Comparison of ENCODE assay signal across 11 cellular contexts in genomic region chr17:77602062-77602746, GRCh38.
DNase-seq lines count a peak whose midpoint lies in the region; ATAC-seq and TF ChIP-seq lines count a peak whose summit lies in the region.
"Had no signal": no experiment of that assay in that cellular context is flagged by ENCODE, and none has a peak within 500 bp of the region (broad histone marks: within the 10 kb centered on the region; RNA-seq: fewer than 3 reads in every experiment).

No MANE protein-coding gene starts in this region.

- H3K27ac Mint-ChIP-seq in T-helper 17 cell = peak overlapping the region; percentile 41
- no peak overlapping the region for H3K27ac Mint-ChIP-seq in activated T-helper 2 cell treated with anti-CD3 and anti-CD28 coated beads, Interferon-gamma antibody, Interleukin-2, Interleukin-4, amounts not matched to agents 10 μg/mL and 5 μg/mL and 100 μg/mL, durations not matched to agents 14 hours and 24 hours and 36 hours
- H3K27ac Mint-ChIP-seq: CD4-positive, CD25-positive, alpha-beta regulatory T cell; effector memory CD8-positive, alpha-beta T cell had no signal

- H3K27me3 ChIP-seq in parathyroid adenoma (ENCODE audit: control insufficient read depth, insufficient read depth, low read length) = no peaks in the 10 kb centered on the region

- DNase-seq in AG09309 (ENCODE audit: low read depth) = peak; percentile 68
- no peak for DNase-seq in T-helper 17 cell
- peak; percentile 65 for DNase-seq in fibroblast of villous mesenchyme (ENCODE audit: low read depth)
- no peak for DNase-seq in activated T-helper 2 cell treated with anti-CD3 and anti-CD28 coated beads, Interferon-gamma antibody, Interleukin-2, Interleukin-4, amounts not matched to agents 10 μg/mL and 5 μg/mL and 100 μg/mL, durations not matched to agents 14 hours and 24 hours and 36 hours (ENCODE audit: low spot score)
- no peak for DNase-seq in amniotic stem cell (lab: John Stamatoyannopoulos, UW)
- DNase-seq in NCI-H146 treated with DMSO at 0.1 percent for 48 hours (lab: John Stamatoyannopoulos, UW; ENCODE audit: unreplicated experiment) = no peak
- DNase-seq: CD4-positive, CD25-positive, alpha-beta regulatory T cell; effector memory CD8-positive, alpha-beta T cell; stimulated activated naive CD4-positive, alpha-beta T cell treated with Interleukin-2 at 50 U/mL for 16 hours had no signal

- H3K4me1 ChIP-seq in parathyroid adenoma = no peaks in the 10 kb centered on the region

- intact Hi-C loops in activated T-helper 2 cell treated with anti-CD3 and anti-CD28 coated beads, Interferon-gamma antibody, Interleukin-2, Interleukin-4, amounts not matched to agents 10 μg/mL and 5 μg/mL and 100 μg/mL, durations not matched to agents 14 hours and 24 hours and 36 hours (cut with micrococcal nuclease) = no loop called here

- H3K27me3 Mint-ChIP-seq in T-helper 17 cell = no peaks in the 10 kb centered on the region
- peaks cover 9% of the 10 kb centered on the region for H3K27me3 Mint-ChIP-seq in activated T-helper 2 cell treated with anti-CD3 and anti-CD28 coated beads, Interferon-gamma antibody, Interleukin-2, Interleukin-4, amounts not matched to agents 10 μg/mL and 5 μg/mL and 100 μg/mL, durations not matched to agents 14 hours and 24 hours and 36 hours (ENCODE audit: low read depth)

- no peaks in the 10 kb centered on the region for H3K4me1 Mint-ChIP-seq in T-helper 17 cell
- H3K4me1 Mint-ChIP-seq in activated T-helper 2 cell treated with anti-CD3 and anti-CD28 coated beads, Interferon-gamma antibody, Interleukin-2, Interleukin-4, amounts not matched to agents 10 μg/mL and 5 μg/mL and 100 μg/mL, durations not matched to agents 14 hours and 24 hours and 36 hours (ENCODE audit: low read depth) = no peaks in the 10 kb centered on the region
- H3K4me1 Mint-ChIP-seq: CD4-positive, CD25-positive, alpha-beta regulatory T cell had no signal

- no peaks in the 10 kb centered on the region for H3K9me3 Mint-ChIP-seq in activated T-helper 2 cell treated with anti-CD3 and anti-CD28 coated beads, Interferon-gamma antibody, Interleukin-2, Interleukin-4, amounts not matched to agents 10 μg/mL and 5 μg/mL and 100 μg/mL, durations not matched to agents 14 hours and 24 hours and 36 hours
- H3K9me3 Mint-ChIP-seq: CD4-positive, CD25-positive, alpha-beta regulatory T cell; effector memory CD8-positive, alpha-beta T cell had no signal

- no peak overlapping the region for H3K4me2 ChIP-seq in parathyroid adenoma (ENCODE audit: low read length)

- H3K9me3 ChIP-seq in T-helper 17 cell (ENCODE audit: control insufficient read depth, low read length, poor library complexity, severe bottlenecking) (no peaks in the 10 kb centered on the region), parathyroid adenoma (ENCODE audit: control insufficient read depth, low read length) (no peaks in the 10 kb centered on the region)

- H3K9ac ChIP-seq in parathyroid adenoma = no peak overlapping the region

- H3K27ac ChIP-seq in parathyroid adenoma = peak overlapping the region; percentile 62

- H2AFZ ChIP-seq in parathyroid adenoma = no peak overlapping the region

- H3K4me3 Mint-ChIP-seq in T-helper 17 cell = no peak overlapping the region
- no peak overlapping the region for H3K4me3 Mint-ChIP-seq in activated T-helper 2 cell treated with anti-CD3 and anti-CD28 coated beads, Interferon-gamma antibody, Interleukin-2, Interleukin-4, amounts not matched to agents 10 μg/mL and 5 μg/mL and 100 μg/mL, durations not matched to agents 14 hours and 24 hours and 36 hours (ENCODE audit: low read depth)
- H3K4me3 Mint-ChIP-seq: CD4-positive, CD25-positive, alpha-beta regulatory T cell; effector memory CD8-positive, alpha-beta T cell had no signal

- H3K36me3 Mint-ChIP-seq in T-helper 17 cell (ENCODE audit: low read depth) = no peaks in the 10 kb centered on the region
- no peaks in the 10 kb centered on the region for H3K36me3 Mint-ChIP-seq in activated T-helper 2 cell treated with anti-CD3 and anti-CD28 coated beads, Interferon-gamma antibody, Interleukin-2, Interleukin-4, amounts not matched to agents 10 μg/mL and 5 μg/mL and 100 μg/mL, durations not matched to agents 14 hours and 24 hours and 36 hours (ENCODE audit: low read depth)
- H3K36me3 Mint-ChIP-seq: CD4-positive, CD25-positive, alpha-beta regulatory T cell had no signal

- H3K79me2 ChIP-seq in parathyroid adenoma = no peaks in the 10 kb centered on the region

- ATAC-seq in T-helper 17 cell (no peak), GM18909 (IDR thresholded peaks at IDR 0.05; ENCODE audit: poor library complexity, unreplicated experiment) (no peak)
- ATAC-seq: effector memory CD8-positive, alpha-beta T cell had no signal

- no peaks in the 10 kb centered on the region for H3K36me3 ChIP-seq in parathyroid adenoma (ENCODE audit: control insufficient read depth, insufficient read depth, low read length)

- H3K4me3 ChIP-seq in AG09309 (ENCODE audit: control insufficient read depth, low read depth, low read length) (no peak overlapping the region), fibroblast of villous mesenchyme (ENCODE audit: low read depth, low read length) (no peak overlapping the region), parathyroid adenoma (ENCODE audit: low read depth, low read length) (no peak overlapping the region)

- no peak for TF ChIP-seq CTCF in AG09309 (IDR thresholded peaks at IDR 0.05; ENCODE audit: control insufficient read depth, insufficient read depth, low read depth, low read length, missing control alignments)
- no peak for TF ChIP-seq CTCF in fibroblast of villous mesenchyme (IDR thresholded peaks at IDR 0.05; ENCODE audit: insufficient read depth, low read depth, low read length)
- TF ChIP-seq CTCF in parathyroid adenoma (IDR thresholded peaks at IDR 0.05) = no peak

Comparison
In these comparisons a context has a peak if more than half of its experiments do, and no peak if none do; other contexts are left out.
1. DNase-seq: peak in AG09309 (single experiment) and fibroblast of villous mesenchyme (single experiment); none in T-helper 17 cell (0 of 3), activated T-helper 2 cell treated with anti-CD3 and anti-CD28 coated beads, Interferon-gamma antibody, Interleukin-2, Interleukin-4, amounts not matched to agents 10 μg/mL and 5 μg/mL and 100 μg/mL, durations not matched to agents 14 hours and 24 hours and 36 hours (single experiment), amniotic stem cell (single experiment) and NCI-H146 treated with DMSO at 0.1 percent for 48 hours (single experiment).